ENCODE assay signal across 16 cellular contexts in genomic region chr12:101738920-101739665, GRCh38. TPM values are rescaled to one million over a fixed set of nuclear protein-coding genes. Genes with fewer than 3 reads are reported as not detected.
DNase-seq lines count a peak whose midpoint lies in the region; ATAC-seq lines count a peak whose summit lies in the region.
"Had no signal": no experiment of that assay in that cellular context is flagged by ENCODE, and none has a peak within 500 bp of the region (broad histone marks: within the 10 kb centered on the region; RNA-seq: fewer than 3 reads in every experiment).

Gene SYCP3 (minus strand): TSS chr12:101739462. CDS start chr12:101737935, 1,527 bp downstream.

- H3K9me2 ChIP-seq in Karpas-422 (replicated peaks; ENCODE audit: insufficient read depth, low read length): no peaks in the 10 kb centered on the region

- DNase-seq in stimulated activated naive CD8-positive, alpha-beta T cell treated with anti-CD3 and anti-CD28 coated beads, Interleukin-15, amount 100 ng/mL, for 72 hours: no peak
- no peak for DNase-seq in stimulated activated naive CD8-positive, alpha-beta T cell treated with anti-CD3 and anti-CD28 coated beads, Interleukin-15, Interleukin-2, amounts not matched to agents 100 U/mL and 50 U/mL, for 24 hours
- DNase-seq in Karpas-422 (peak; percentile 14), memory B cell (ENCODE audit: low spot score in 2 of 2) (no peak), left colon (no peak), dermis blood vessel endothelial cell (no peak)
- no peak for DNase-seq in stimulated activated CD4-positive, alpha-beta T cell treated with anti-CD3 and anti-CD28 coated beads, Interleukin-1b, Interleukin-23, amount 100 ng/mL, for 48 hours
- DNase-seq: BE2C; CD4-positive, alpha-beta T cell; DMS53; NCI-H187 treated with DMSO at 0.1 percent for 48 hours; NCI-H446; NCI-H69; SJCRH30; SW 1271 had no signal

- ATAC-seq in stimulated activated naive CD8-positive, alpha-beta T cell treated with anti-CD3 and anti-CD28 coated beads, Interleukin-15, amount 100 ng/mL, for 72 hours: peak; percentile 60
- no peak for ATAC-seq in stimulated activated naive CD8-positive, alpha-beta T cell treated with anti-CD3 and anti-CD28 coated beads, Interleukin-15, Interleukin-2, amounts not matched to agents 100 U/mL and 50 U/mL, for 24 hours
- ATAC-seq in memory B cell (ENCODE audit: low read depth) (no peak), left colon (no peak)

- H3K27ac ChIP-seq in Karpas-422 (ENCODE audit: low read length): no peak within 1 kb of the TSS
- H3K27ac ChIP-seq: SJCRH30 had no signal

- no peaks in the 10 kb centered on the region for H3K27me3 Mint-ChIP-seq in stimulated activated naive CD8-positive, alpha-beta T cell treated with anti-CD3 and anti-CD28 coated beads, Interleukin-15, amount 100 ng/mL, for 72 hours
- no peaks in the 10 kb centered on the region for H3K27me3 Mint-ChIP-seq in memory B cell
- H3K27me3 Mint-ChIP-seq: CD4-positive, alpha-beta T cell had no signal

- H3K9ac ChIP-seq in Karpas-422 (ENCODE audit: low read length): no peak within 1 kb of the TSS

- H3K4me1 ChIP-seq in Karpas-422 (ENCODE audit: low read length): no peaks in the 10 kb centered on the region
- H3K4me1 ChIP-seq: BE2C, SJCRH30 had no signal

- H3K27me3 ChIP-seq in Karpas-422 (ENCODE audit: low read length): no peaks in the 10 kb centered on the region
- H3K27me3 ChIP-seq: BE2C, SJCRH30 had no signal

- H3K4me1 Mint-ChIP-seq in stimulated activated naive CD8-positive, alpha-beta T cell treated with anti-CD3 and anti-CD28 coated beads, Interleukin-15, amount 100 ng/mL, for 72 hours: peaks cover 11% of the 10 kb centered on the region
- peaks cover 24% of the 10 kb centered on the region for H3K4me1 Mint-ChIP-seq in memory B cell

- peaks cover 20% of the 10 kb centered on the region for H3K36me3 Mint-ChIP-seq in memory B cell

- H2AFZ ChIP-seq in Karpas-422 (ENCODE audit: low read length): no peak within 1 kb of the TSS

- H3K9me3 Mint-ChIP-seq in stimulated activated naive CD8-positive, alpha-beta T cell treated with anti-CD3 and anti-CD28 coated beads, Interleukin-15, amount 100 ng/mL, for 72 hours: no peaks in the 10 kb centered on the region
- H3K9me3 Mint-ChIP-seq in memory B cell: no peaks in the 10 kb centered on the region
- H3K9me3 Mint-ChIP-seq: CD4-positive, alpha-beta T cell had no signal

- no peak within 1 kb of the TSS for H3K4me3 ChIP-seq in Karpas-422 (ENCODE audit: low read length)
- H3K4me3 ChIP-seq: SJCRH30 had no signal

- no peaks in the 10 kb centered on the region for H4K20me1 ChIP-seq in Karpas-422 (ENCODE audit: insufficient read depth, low read depth, low read length)

- intact Hi-C loops in left colon (cut with DNase I, micrococcal nuclease): no loop called here

- no peak within 1 kb of the TSS for H3K4me3 Mint-ChIP-seq in stimulated activated naive CD8-positive, alpha-beta T cell treated with anti-CD3 and anti-CD28 coated beads, Interleukin-15, amount 100 ng/mL, for 72 hours
- H3K4me3 Mint-ChIP-seq in memory B cell: no peak within 1 kb of the TSS
- H3K4me3 Mint-ChIP-seq: CD4-positive, alpha-beta T cell had no signal

- peak within 1 kb of the TSS in 1 of 2 donors; percentile 59 for H3K27ac Mint-ChIP-seq in stimulated activated naive CD8-positive, alpha-beta T cell treated with anti-CD3 and anti-CD28 coated beads, Interleukin-15, amount 100 ng/mL, for 72 hours
- peak within 1 kb of the TSS; percentile 62 for H3K27ac Mint-ChIP-seq in memory B cell
- H3K27ac Mint-ChIP-seq: CD4-positive, alpha-beta T cell had no signal

- H3K79me2 ChIP-seq in Karpas-422 (ENCODE audit: low read length): no peaks in the 10 kb centered on the region

- H3K9me3 ChIP-seq in Karpas-422 (ENCODE audit: low read length): no peaks in the 10 kb centered on the region
- H3K9me3 ChIP-seq: BE2C, SJCRH30 had no signal

- no peaks in the 10 kb centered on the region for H3K36me3 ChIP-seq in Karpas-422 (ENCODE audit: insufficient read depth, low read length)
- H3K36me3 ChIP-seq: BE2C, SJCRH30 had no signal

- H3K4me2 ChIP-seq in Karpas-422 (ENCODE audit: low read depth, low read length, poor library complexity, severe bottlenecking): no peak within 1 kb of the TSS

RNA-seq across cellular contexts. Expression of gene SYCP3, which starts in this region (rescaled TPM):
- not detected in 2 replicates for total RNA-seq in Karpas-422 (2014; rRNA removed; shearing (Covaris generic); ENCODE audit: low replicate concordance)
- under 1 TPM; 0.15 to 0.20 TPM for total RNA-seq in left colon
- total RNA-seq in dermis blood vessel endothelial cell: 0.05 TPM in 1 of 2 replicates, not detected in the other
- total RNA-seq: H4 had no signal

Comparison
In these comparisons a context has a peak if more than half of its experiments do, and no peak if none do; other contexts are left out.
1. Peak in DNase-seq in Karpas-422; RNA of the gene not detected or under 1 TPM.